Comparison of ENCODE assay signal across 17 cellular contexts in the genomic region with DNA sequence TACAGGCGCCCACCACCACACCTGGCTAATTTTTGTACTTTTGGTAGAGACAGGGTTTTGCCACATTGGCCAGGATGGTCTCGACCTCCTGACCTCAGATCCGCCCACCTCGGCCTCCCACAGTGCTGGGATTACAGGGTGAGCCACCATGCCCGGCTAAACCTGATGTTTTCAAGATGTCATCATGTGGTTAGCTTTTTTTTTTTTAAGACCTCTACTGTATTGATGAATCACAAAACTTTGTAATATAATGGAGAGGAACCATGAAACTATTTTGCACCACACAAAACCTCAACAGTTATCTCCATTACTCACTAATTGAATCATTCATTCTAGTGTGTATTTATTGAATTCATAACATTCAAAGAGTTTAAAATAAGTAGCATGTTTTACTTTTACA.
A peak's percentile ranks its signal among the peaks of the same experiment; 100 is the strongest.
DNase-seq lines count a peak whose midpoint lies in the region; ATAC-seq and TF ChIP-seq lines count a peak whose summit lies in the region.
"Had no signal": no experiment of that assay in that cellular context is flagged by ENCODE, and none has a peak within 500 bp of the region (broad histone marks: within the 10 kb centered on the region; RNA-seq: fewer than 3 reads in every experiment).

No MANE protein-coding gene starts in this region.

- TF ChIP-seq EP300 in SK-N-SH (IDR thresholded peaks at IDR 0.05; ENCODE audit: borderline replicate concordance in 1 of 2, low read depth in 1 of 2, low read length in 1 of 2), result no peak
- no peak for TF ChIP-seq EP300 in ovary (IDR thresholded peaks at IDR 0.05)

- H3K27me3 ChIP-seq in SK-N-SH (ENCODE audit: insufficient read depth) (no peaks in the 10 kb centered on the region), ovary (no peaks in the 10 kb centered on the region)
- H3K27me3 ChIP-seq: adrenal gland, tibial artery had no signal

- no peaks in the 10 kb centered on the region for H3K9me3 ChIP-seq in SK-N-SH
- H3K9me3 ChIP-seq in ovary, result no peaks in the 10 kb centered on the region
- H3K9me3 ChIP-seq: adrenal gland, mucosa of descending colon, tibial artery had no signal

- H3F3A ChIP-seq in SK-N-SH (replicated peaks; ENCODE audit: insufficient read depth), result peaks cover 4% of the 10 kb centered on the region

- H3K9ac ChIP-seq in SK-N-SH, result no peak overlapping the region

- no peak overlapping the region for H3K4me3 ChIP-seq in SK-N-SH (ENCODE audit: low read depth in 2 of 2, low read length in 1 of 2)
- H3K4me3 ChIP-seq in ovary, result no peak overlapping the region
- H3K4me3 ChIP-seq: adrenal gland, mucosa of descending colon, tibial artery had no signal

- no peak for ATAC-seq in SK-N-SH treated with all-trans-retinoic acid at 6 μM for 48 hours
- ATAC-seq: mucosa of descending colon, right cardiac atrium, T-cell had no signal

- CTCF ChIA-PET in SK-N-SH (lab: Yijun Ruan, JAX) (no interaction called here), RWPE1 (lab: Yijun Ruan, JAX) (no interaction called here)

- intact Hi-C loops in ovary (cut with DNase I), result no loop called here

- H3K27ac ChIP-seq in SK-N-SH (ENCODE audit: low read depth in 2 of 2, low read length in 1 of 2) (no peak overlapping the region), ovary (no peak overlapping the region), RWPE1 (no peak overlapping the region)
- H3K27ac ChIP-seq: adrenal gland, tibial artery had no signal

- no peak for DNase-seq in SK-N-SH
- peak; percentile 28 for DNase-seq in AG08396 (ENCODE audit: low spot score)
- DNase-seq in LHCN-M2 (ENCODE audit: low read depth), result peak; percentile 77
- peak; percentile 75 for DNase-seq in fibroblast of peridontal ligament (ENCODE audit: extremely low read depth)
- no peak for DNase-seq in NCI-H510A (lab: John Stamatoyannopoulos, UW)
- no peak for DNase-seq in ovary
- no peak for DNase-seq in RWPE1 (ENCODE audit: low spot score)
- DNase-seq: activated B cell treated with CpG ODN at 0.5 μM for 24 hours; adrenal gland; CD4-positive, CD25-positive, alpha-beta regulatory T cell; mucosa of descending colon; NCI-H1105; right cardiac atrium; RPMI8226; T-cell; tibial artery had no signal

- H3K4me2 ChIP-seq in SK-N-SH, result no peak overlapping the region

- H3K9me2 ChIP-seq in SK-N-SH, result no peaks in the 10 kb centered on the region

- no peak for TF ChIP-seq POLR2A in ovary (IDR thresholded peaks at IDR 0.05)

- no peaks in the 10 kb centered on the region for H3K79me2 ChIP-seq in SK-N-SH (ENCODE audit: insufficient read depth)

- no peak for TF ChIP-seq CTCF in SK-N-SH (IDR thresholded peaks at IDR 0.05)
- no peak for TF ChIP-seq CTCF in ovary (IDR thresholded peaks at IDR 0.05)
- no peak for TF ChIP-seq CTCF in RWPE1 (conservative IDR thresholded peaks at IDR 0.05; ENCODE audit: low read depth)

- no peak overlapping the region for H2AFZ ChIP-seq in SK-N-SH (ENCODE audit: low read depth)

- H3K36me3 ChIP-seq in SK-N-SH (replicated peaks in 1 of 2; ENCODE audit: control insufficient read depth in 1 of 2, insufficient read depth in 2 of 2, low read length in 1 of 2) (no peaks in the 10 kb centered on the region), ovary (no peaks in the 10 kb centered on the region)
- H3K36me3 ChIP-seq: adrenal gland, tibial artery had no signal

- H3K4me1 ChIP-seq in SK-N-SH (ENCODE audit: control insufficient read depth in 1 of 2, insufficient read depth in 2 of 2, low read depth in 1 of 2, low read length in 1 of 2) (no peaks in the 10 kb centered on the region), ovary (ENCODE audit: insufficient read depth) (no peaks in the 10 kb centered on the region)
- H3K4me1 ChIP-seq: adrenal gland, tibial artery had no signal

- no peak for TF ChIP-seq RAD21 in SK-N-SH (IDR thresholded peaks at IDR 0.05; ENCODE audit: low read length)

- 74% methylated on average over 5 of the region's 5 CpGs for WGBS in SK-N-SH (ENCODE audit: low lambda C conversion rate)
- 88 to 90% (median 89%) methylated on average over 5 of the region's 5 CpGs for WGBS in ovary, 3 donors

- POLR2A ChIA-PET in SK-N-SH (lab: Yijun Ruan, JAX), result no interaction called here
- POLR2A ChIA-PET in RWPE1 (lab: Yijun Ruan, JAX; ENCODE audit: low non-redundant PET), result no interaction called here

- no peaks in the 10 kb centered on the region for H4K20me1 ChIP-seq in SK-N-SH (ENCODE audit: insufficient read depth)

TF ChIP-seq in SK-N-SH, 30 proteins besides CTCF, POLR2A, EP300 and RAD21 (continues in another document):
- TF ChIP-seq TCF12 (IDR thresholded peaks at IDR 0.05) (peak; percentile 61), EZH2phosphoT487 (IDR thresholded peaks at IDR 0.05; ENCODE audit: borderline replicate concordance, low read depth) (no peak), FOSL2 (IDR thresholded peaks at IDR 0.05; ENCODE audit: borderline replicate concordance, low read depth) (peak; percentile 54; the same call in 1 of the 2 replicates), USF2 (IDR thresholded peaks at IDR 0.05; ENCODE audit: borderline replicate concordance, low read depth, low read length) (no peak), MXI1 (IDR thresholded peaks at IDR 0.05; ENCODE audit: low read depth, low read length) (no peak), CHD2 (IDR thresholded peaks at IDR 0.05; ENCODE audit: low read length, partially characterized antibody) (no peak), POLR2AphosphoS5 (IDR thresholded peaks at IDR 0.05; ENCODE audit: low read depth, low read length) (no peak), JUND (IDR thresholded peaks at IDR 0.05) (0 out of 2 replicates have a peak, but pooled peaks have one; percentile 14), MAX (IDR thresholded peaks at IDR 0.05; ENCODE audit: low read depth) (no peak)
- TF ChIP-seq, protein P1, sequence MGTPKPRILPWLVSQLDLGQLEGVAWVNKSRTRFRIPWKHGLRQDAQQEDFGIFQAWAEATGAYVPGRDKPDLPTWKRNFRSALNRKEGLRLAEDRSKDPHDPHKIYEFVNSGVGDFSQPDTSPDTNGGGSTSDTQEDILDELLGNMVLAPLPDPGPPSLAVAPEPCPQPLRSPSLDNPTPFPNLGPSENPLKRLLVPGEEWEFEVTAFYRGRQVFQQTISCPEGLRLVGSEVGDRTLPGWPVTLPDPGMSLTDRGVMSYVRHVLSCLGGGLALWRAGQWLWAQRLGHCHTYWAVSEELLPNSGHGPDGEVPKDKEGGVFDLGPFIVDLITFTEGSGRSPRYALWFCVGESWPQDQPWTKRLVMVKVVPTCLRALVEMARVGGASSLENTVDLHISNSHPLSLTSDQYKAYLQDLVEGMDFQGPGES (IDR thresholded peaks at IDR 0.05; ENCODE audit: low read depth, low read length), result no peak

TF ChIP-seq in SK-N-SH treated with all-trans-retinoic acid at 6 μM for 48 hours, 23 proteins besides CTCF, POLR2A, EP300 and RAD21:
- TF ChIP-seq TOX (CRISPR knock-in tag; IDR thresholded peaks at IDR 0.05; ENCODE audit: borderline replicate concordance) (no peak), PATZ1 (CRISPR knock-in tag; IDR thresholded peaks at IDR 0.05; ENCODE audit: borderline replicate concordance) (no peak)
TF ChIP-seq in SK-N-SH treated with all-trans-retinoic acid at 6 μM for 48 hours: peak in this region for 0.

Comparison
In these comparisons a context has a peak if more than half of its experiments do, and no peak if none do; other contexts are left out.
1. DNase-seq: peak in AG08396 (single experiment), LHCN-M2 (single experiment) and fibroblast of peridontal ligament (single experiment); none in SK-N-SH (single experiment), NCI-H510A (single experiment), ovary (0 of 5) and RWPE1 (single experiment).